12 cellular contexts compared by ENCODE assay signal in genomic region chr7:76009672-76010600, GRCh38. TPM values are rescaled to one million over a fixed set of nuclear protein-coding genes. Genes with fewer than 3 reads are reported as not detected.
DNase-seq lines count a peak whose midpoint lies in the region; ATAC-seq, FAIRE-seq and TF ChIP-seq lines count a peak whose summit lies in the region.
"Had no signal": no experiment of that assay in that cellular context is flagged by ENCODE, and none has a peak within 500 bp of the region (broad histone marks: within the 10 kb centered on the region; RNA-seq: fewer than 3 reads in every experiment).

No MANE protein-coding gene starts in this region.

- CTCF ChIA-PET in CD8-positive, alpha-beta memory T cell (lab: Charles Lee): interaction anchor here (0.7 to 2.0 kb wide), 2 partner anchors 10 to 170 kb away, joined by 3 to 13 read pairs; no protein-coding TSS in a partner anchor
- CTCF ChIA-PET in endothelial cell of umbilical vein (lab: Charles Lee): interaction anchor here (1.0 to 2.7 kb wide), 5 partner anchors 10 to 144 kb away, joined by 3 to 26 read pairs (median 11); no protein-coding TSS in a partner anchor

- POLR2A ChIA-PET in CD8-positive, alpha-beta memory T cell (lab: Charles Lee): interaction anchor here (0.8 kb wide), 1 partner anchor 38 kb away, joined by 3 read pairs; the partner anchor contains the start of genes MDH2 and STYXL1
- POLR2A ChIA-PET in endothelial cell of umbilical vein (lab: Charles Lee): no interaction called here

- no peaks in the 10 kb centered on the region for H3K9me3 ChIP-seq in CD8-positive, alpha-beta memory T cell (ENCODE audit: low read length)
- H3K9me3 ChIP-seq in endothelial cell of umbilical vein (replicated peaks; ENCODE audit: control insufficient read depth, insufficient read depth, low read length): no peaks in the 10 kb centered on the region

- H3K4me1 ChIP-seq in CD8-positive, alpha-beta memory T cell (ENCODE audit: insufficient read depth, low read length): peaks cover 28% of the 10 kb centered on the region
- H3K4me1 ChIP-seq in endothelial cell of umbilical vein (ENCODE audit: control insufficient read depth, extremely low read depth, insufficient read depth, low read length): peaks cover 35% of the 10 kb centered on the region

- H3K36me3 Mint-ChIP-seq in CD8-positive, alpha-beta memory T cell: peaks cover 8 to 24% (median 8%) of the 10 kb centered on the region in 3 donors
- H3K36me3 Mint-ChIP-seq in osteocyte (ENCODE audit: unreplicated experiment): peaks cover 10% of the 10 kb centered on the region

- no peaks in the 10 kb centered on the region for H3K9me1 ChIP-seq in endothelial cell of umbilical vein (replicated peaks; ENCODE audit: control insufficient read depth, extremely low read depth, insufficient read depth, low read length)

- peaks cover 26 to 36% (median 33%) of the 10 kb centered on the region in 3 donors for H3K4me1 Mint-ChIP-seq in CD8-positive, alpha-beta memory T cell
- H3K4me1 Mint-ChIP-seq in osteocyte (ENCODE audit: unreplicated experiment): peaks cover 23% of the 10 kb centered on the region

- FAIRE-seq in endothelial cell of umbilical vein (lab: Jason Lieb, UNC): peak; percentile 53
- FAIRE-seq in frontal cortex (lab: Jason Lieb, UNC): no peak
- FAIRE-seq: GM12878 had no signal

- H3K27me3 ChIP-seq in CD8-positive, alpha-beta memory T cell (ENCODE audit: insufficient read depth, low read length, poor library complexity, severe bottlenecking): no peaks in the 10 kb centered on the region
- H3K27me3 ChIP-seq in endothelial cell of umbilical vein (ENCODE audit: control insufficient read depth in 2 of 2, insufficient read depth in 2 of 2, low read length in 2 of 2): no peaks in the 10 kb centered on the region

- peak overlapping the region; percentile 59 for H3K9ac ChIP-seq in endothelial cell of umbilical vein (replicated peaks; ENCODE audit: extremely low read depth, insufficient read depth, low read length)

- H3K9me3 Mint-ChIP-seq in CD8-positive, alpha-beta memory T cell: no peaks in the 10 kb centered on the region
- no peaks in the 10 kb centered on the region for H3K9me3 Mint-ChIP-seq in osteocyte (ENCODE audit: unreplicated experiment)

- H3K36me3 ChIP-seq in CD8-positive, alpha-beta memory T cell (ENCODE audit: insufficient read depth, low read length): no peaks in the 10 kb centered on the region
- peaks cover 0 to 5% of the 10 kb centered on the region in 2 experiments for H3K36me3 ChIP-seq in endothelial cell of umbilical vein (ENCODE audit: control insufficient read depth in 2 of 2, extremely low read depth in 1 of 2, insufficient read depth in 2 of 2, low read length in 2 of 2)

- no peaks in the 10 kb centered on the region for H3K79me2 ChIP-seq in endothelial cell of umbilical vein (ENCODE audit: control insufficient read depth, insufficient read depth, low read length)

- peak overlapping the region in 6 of 7 donors; percentile 61 to 82 (median 72) for H3K4me3 Mint-ChIP-seq in CD8-positive, alpha-beta memory T cell
- no peak overlapping the region for H3K4me3 Mint-ChIP-seq in osteocyte (ENCODE audit: unreplicated experiment)

- dilution Hi-C loops in endothelial cell of umbilical vein (cut with MboI; ENCODE audit: extremely low pct_ligation_motif_present, low sequenced_read_pairs): no loop called here

- H2AFZ ChIP-seq in endothelial cell of umbilical vein (ENCODE audit: low read depth, low read length): peak overlapping the region; percentile 49

- intact Hi-C loops in endothelial cell of umbilical vein (cut with micrococcal nuclease): loop anchor here (5.0 kb wide), 1 partner anchor 243 kb away; no protein-coding TSS in a partner anchor

- H3K4me3 ChIP-seq in CD8-positive, alpha-beta memory T cell (ENCODE audit: low read length): no peak overlapping the region
- H3K4me3 ChIP-seq in endothelial cell of umbilical vein (replicated peaks in 1 of 3; ENCODE audit: insufficient read depth in 1 of 3, low read depth in 1 of 3, low read length in 3 of 3): no peak overlapping the region
- H3K4me3 ChIP-seq: GM12878 had no signal

- no peak overlapping the region for H3K27ac ChIP-seq in CD8-positive, alpha-beta memory T cell (ENCODE audit: low read depth, low read length)
- peak overlapping the region; percentile 95 for H3K27ac ChIP-seq in endothelial cell of umbilical vein (ENCODE audit: insufficient read depth, low read depth, low read length)

- ATAC-seq in GM21367 (IDR thresholded peaks at IDR 0.05; ENCODE audit: unreplicated experiment) (no peak), GM19397 (IDR thresholded peaks at IDR 0.05; ENCODE audit: unreplicated experiment) (no peak)

- BruUV-seq in endothelial cell of umbilical vein (replicated peaks; lab: Mats Ljungman, UMichigan): no TSS peak

- TF ChIP-seq POLR2A in endothelial cell of umbilical vein (IDR thresholded peaks at IDR 0.05; ENCODE audit: low read depth, low read length): no peak

- TF ChIP-seq CTCF in endothelial cell of umbilical vein (IDR thresholded peaks at IDR 0.05; ENCODE audit: extremely low read depth in 1 of 2, insufficient read depth in 1 of 2, low read depth in 1 of 2, low read length in 2 of 2): no peak
- TF ChIP-seq CTCF in osteocyte (IDR thresholded peaks at IDR 0.05): no peak

- H4K20me1 ChIP-seq in endothelial cell of umbilical vein (replicated peaks; ENCODE audit: control insufficient read depth, extremely low read depth, insufficient read depth, low read length): no peaks in the 10 kb centered on the region

- no peak for DNase-seq in CD8-positive, alpha-beta memory T cell
- DNase-seq in LHCN-M2 (ENCODE audit: low read depth): peak; percentile 92
- peak; percentile 27 for DNase-seq in endothelial cell of umbilical vein (ENCODE audit: low read depth, low spot score)
- no peak for DNase-seq in osteocyte (ENCODE audit: extremely low spot score, unreplicated experiment)
- no peak for DNase-seq in frontal cortex (ENCODE audit: low spot score in 2 of 2)
- DNase-seq in COR-L47 (lab: John Stamatoyannopoulos, UW): no peak
- DNase-seq: DMS153, islet precursor cell, NCI-H2171 treated with DMSO at 0.1 percent for 48 hours had no signal

- H3K4me2 ChIP-seq in endothelial cell of umbilical vein (ENCODE audit: insufficient read depth, low read length): no peak overlapping the region

- peaks cover 0 to 1% of the 10 kb centered on the region in 2 donors for H3K27me3 Mint-ChIP-seq in CD8-positive, alpha-beta memory T cell
- no peaks in the 10 kb centered on the region for H3K27me3 Mint-ChIP-seq in osteocyte (ENCODE audit: unreplicated experiment)

- H3K27ac Mint-ChIP-seq in CD8-positive, alpha-beta memory T cell: peak overlapping the region; percentile 58 to 84 (median 80)
- H3K27ac Mint-ChIP-seq in osteocyte (ENCODE audit: unreplicated experiment): peak overlapping the region; percentile 73

TF ChIP-seq in endothelial cell of umbilical vein, 7 proteins besides CTCF, POLR2A, EP300 and RAD21 (continues in another document):
- TF ChIP-seq JUN (IDR thresholded peaks at IDR 0.05; ENCODE audit: borderline replicate concordance, insufficient read depth, insufficient read length, low read depth) (no peak), POLR2AphosphoS5 (IDR thresholded peaks at IDR 0.05; ENCODE audit: insufficient read depth, low read depth, low read length) (no peak), MAX (IDR thresholded peaks at IDR 0.05; ENCODE audit: insufficient read depth, insufficient read length) (no peak)

RNA-seq across cellular contexts. Expression of gene TMEM120A, which starts 15.5 kb away (rescaled TPM):
- total RNA-seq in CD8-positive, alpha-beta memory T cell: 10 to 100 TPM; 30.6 to 41.5 TPM
- polyA plus RNA-seq in CD8-positive, alpha-beta memory T cell: 30.0 TPM
- 31.7 and 32.9 TPM in 2 replicates for total RNA-seq in LHCN-M2 (2014; rRNA removed)
- 83.4 TPM for polyA plus RNA-seq in LHCN-M2 (2012)
- total RNA-seq in endothelial cell of umbilical vein: 38.6 and 47.3 TPM in 2 replicates
- polyA plus RNA-seq in endothelial cell of umbilical vein: 133 and 159 TPM in 2 replicates
- polyA plus RNA-seq in endothelial cell of umbilical vein (2011; cell fraction: cytosol; rRNA removed): 66.5 and 77.8 TPM in 2 replicates
- 103 and 122 TPM in 2 replicates for polyA plus RNA-seq in endothelial cell of umbilical vein (2011; cell fraction: nucleus; rRNA removed)
- polyA plus RNA-seq in endothelial cell of umbilical vein (2012): 39.2 and 54.9 TPM in 2 replicates
- polyA minus RNA-seq in endothelial cell of umbilical vein: 147 and 172 TPM in 2 replicates
- 17.0 TPM for polyA minus RNA-seq in endothelial cell of umbilical vein (2011; cell fraction: cytosol; rRNA and poly(A)+ RNA removed)
- 24.8 and 35.9 TPM in 2 replicates for polyA minus RNA-seq in endothelial cell of umbilical vein (2011; cell fraction: nucleus; rRNA and poly(A)+ RNA removed)
- total RNA-seq in osteocyte: 36.3 and 37.6 TPM in 2 replicates
- total RNA-seq in frontal cortex: 26.1 TPM

RNA-seq across cellular contexts. Expression of gene STYXL1, which starts 37.9 kb away (rescaled TPM):
- total RNA-seq in CD8-positive, alpha-beta memory T cell: 10 to 100 TPM; 40.2 to 40.7 TPM
- 60.9 TPM for polyA plus RNA-seq in CD8-positive, alpha-beta memory T cell
- 52.5 and 56.7 TPM in 2 replicates for total RNA-seq in LHCN-M2 (2014; rRNA removed)
- polyA plus RNA-seq in LHCN-M2 (2012): 57.0 TPM
- total RNA-seq in endothelial cell of umbilical vein: 23.0 and 24.3 TPM in 2 replicates
- polyA plus RNA-seq in endothelial cell of umbilical vein: 67.6 and 70.9 TPM in 2 replicates
- polyA plus RNA-seq in endothelial cell of umbilical vein (2011; cell fraction: cytosol; rRNA removed): 64.2 and 86.9 TPM in 2 replicates
- polyA plus RNA-seq in endothelial cell of umbilical vein (2011; cell fraction: nucleus; rRNA removed): 60.7 TPM in 2 replicates
- 28.4 and 29.8 TPM in 2 replicates for polyA plus RNA-seq in endothelial cell of umbilical vein (2012)
- 21.3 and 36.9 TPM in 2 replicates for polyA minus RNA-seq in endothelial cell of umbilical vein
- 12.3 TPM for polyA minus RNA-seq in endothelial cell of umbilical vein (2011; cell fraction: cytosol; rRNA and poly(A)+ RNA removed)
- 14.1 and 17.1 TPM in 2 replicates for polyA minus RNA-seq in endothelial cell of umbilical vein (2011; cell fraction: nucleus; rRNA and poly(A)+ RNA removed)
- total RNA-seq in osteocyte: 29.7 and 32.5 TPM in 2 replicates
- 16.3 TPM for total RNA-seq in frontal cortex

RNA-seq across cellular contexts. Expression of gene MDH2, which starts 38.0 kb away (rescaled TPM):
- total RNA-seq in CD8-positive, alpha-beta memory T cell: 100 to 1,000 TPM; 272 to 282 TPM
- polyA plus RNA-seq in CD8-positive, alpha-beta memory T cell: 171 TPM
- total RNA-seq in LHCN-M2 (2014; rRNA removed): 103 and 104 TPM in 2 replicates
- polyA plus RNA-seq in LHCN-M2 (2012): 252 TPM
- 168 and 175 TPM in 2 replicates for total RNA-seq in endothelial cell of umbilical vein
- 121 and 123 TPM in 2 replicates for polyA plus RNA-seq in endothelial cell of umbilical vein
- polyA plus RNA-seq in endothelial cell of umbilical vein (2011; cell fraction: cytosol; rRNA removed): 122 and 123 TPM in 2 replicates
- polyA plus RNA-seq in endothelial cell of umbilical vein (2011; cell fraction: nucleus; rRNA removed): 61.8 and 68.0 TPM in 2 replicates
- polyA plus RNA-seq in endothelial cell of umbilical vein (2012): 168 and 172 TPM in 2 replicates
- 81.2 and 115 TPM in 2 replicates for polyA minus RNA-seq in endothelial cell of umbilical vein
- polyA minus RNA-seq in endothelial cell of umbilical vein (2011; cell fraction: cytosol; rRNA and poly(A)+ RNA removed): 111 TPM
- 33.5 and 36.1 TPM in 2 replicates for polyA minus RNA-seq in endothelial cell of umbilical vein (2011; cell fraction: nucleus; rRNA and poly(A)+ RNA removed)
- total RNA-seq in osteocyte: 119 and 133 TPM in 2 replicates
- 34.6 TPM for total RNA-seq in frontal cortex

Comparison
In these comparisons a context has a peak if more than half of its experiments do, and no peak if none do; other contexts are left out.
1. DNase-seq: peak in LHCN-M2 (single experiment) and endothelial cell of umbilical vein (single experiment); none in CD8-positive, alpha-beta memory T cell (0 of 5), osteocyte (single experiment), frontal cortex (0 of 2) and COR-L47 (single experiment).